Comparison of ENCODE assay signal across 1 cellular context in the genomic region with DNA sequence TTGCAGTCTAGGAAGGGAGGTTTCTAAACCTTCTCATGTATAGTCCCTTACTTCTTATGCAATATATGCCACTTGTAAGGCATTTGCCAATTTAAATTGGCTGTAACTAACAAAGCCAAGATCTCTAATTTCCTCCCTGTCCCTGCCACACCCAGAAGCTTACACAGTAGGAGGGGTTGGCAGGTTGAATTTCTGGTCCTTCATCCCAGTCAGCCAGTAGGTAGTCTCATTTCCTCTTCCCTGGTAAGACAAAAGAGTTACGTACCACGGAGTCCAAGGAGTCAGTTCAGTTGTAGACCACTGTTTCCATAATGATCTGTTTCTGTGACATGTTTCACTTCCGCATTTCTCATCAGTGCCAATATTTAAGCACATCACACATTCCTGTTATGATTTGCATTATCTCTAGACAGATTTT.
TF ChIP-seq lines count a peak whose summit lies in the region.

No MANE protein-coding gene starts in this region.

TF ChIP-seq in GM12878, 131 proteins besides CTCF, POLR2A, EP300 and RAD21 (continued from another document):
- TF ChIP-seq MYB (IDR thresholded peaks at IDR 0.05; ENCODE audit: borderline replicate concordance, low read depth, low read length) (no peak), ATF2 (IDR thresholded peaks at IDR 0.05; ENCODE audit: low read length) (peak; percentile 82; the same call in 1 of the 2 replicates), PAX5 (IDR thresholded peaks at IDR 0.05; ENCODE audit: borderline replicate concordance, low read depth, low read length) (peak; percentile 64; the same call in 1 of the 2 replicates), BCL11A (IDR thresholded peaks at IDR 0.05; ENCODE audit: low read depth, low read length) (peak; percentile 94), ATF7 (IDR thresholded peaks at IDR 0.05; ENCODE audit: low read depth) (peak; percentile 78), SUPT20H (IDR thresholded peaks at IDR 0.05; ENCODE audit: borderline replicate concordance, control insufficient read depth, low read depth, low read length) (no peak), RB1 (IDR thresholded peaks at IDR 0.05; ENCODE audit: borderline replicate concordance) (no peak), JUNB (IDR thresholded peaks at IDR 0.05) (peak; percentile 85), E2F8 (IDR thresholded peaks at IDR 0.05; ENCODE audit: low read depth, partially characterized antibody) (no peak), SREBF1 (IDR thresholded peaks at IDR 0.05; ENCODE audit: low read length) (no peak), CHD2 (IDR thresholded peaks at IDR 0.05; ENCODE audit: borderline replicate concordance, low read depth, low read length) (no peak), BACH1 (IDR thresholded peaks at IDR 0.05; ENCODE audit: borderline replicate concordance) (peak; percentile 78; the same call in 1 of the 2 replicates), ETV6 (conservative IDR thresholded peaks at IDR 0.05 in 1 of 2, IDR thresholded peaks at IDR 0.05 in 1 of 2; ENCODE audit: borderline replicate concordance in 1 of 2, low read depth in 1 of 2) (peak in 1 of 2 experiments; percentile 97; a peak in 2 of 4 replicates), NR2F1 (conservative IDR thresholded peaks at IDR 0.05) (0 out of 2 replicates have a peak, but pooled peaks have one; percentile 19), GATAD2B (conservative IDR thresholded peaks at IDR 0.05; ENCODE audit: low read depth) (0 out of 2 replicates have a peak, but pooled peaks have one; percentile 81), ZNF384 (IDR thresholded peaks at IDR 0.05; ENCODE audit: borderline replicate concordance, low read depth, low read length) (no peak), ASH2L (IDR thresholded peaks at IDR 0.05; ENCODE audit: borderline replicate concordance, low read depth) (no peak), RELB (IDR thresholded peaks at IDR 0.05; ENCODE audit: low read depth) (peak; percentile 85), FOXM1 (IDR thresholded peaks at IDR 0.05; ENCODE audit: low read depth, low read length) (peak; percentile 80; the same call in 1 of the 2 replicates), SPI1 (IDR thresholded peaks at IDR 0.05; ENCODE audit: borderline replicate concordance, insufficient read depth, low read depth, low read length) (peak; percentile 98), MYC (IDR thresholded peaks at IDR 0.05; ENCODE audit: insufficient read depth, insufficient read length, insufficient replicate concordance, low read length, severe bottlenecking) (no peak), SREBF2 (IDR thresholded peaks at IDR 0.05; ENCODE audit: low read length) (no peak), SMARCA5 (IDR thresholded peaks at IDR 0.05) (peak; percentile 63; the same call in 1 of the 2 replicates), WRNIP1 (IDR thresholded peaks at IDR 0.05; ENCODE audit: borderline replicate concordance, low read depth, low read length) (no peak), KLF5 (IDR thresholded peaks at IDR 0.05; ENCODE audit: partially characterized antibody) (no peak), SMAD5 (IDR thresholded peaks at IDR 0.05; ENCODE audit: low read depth) (no peak)
- TF ChIP-seq, protein P1, sequence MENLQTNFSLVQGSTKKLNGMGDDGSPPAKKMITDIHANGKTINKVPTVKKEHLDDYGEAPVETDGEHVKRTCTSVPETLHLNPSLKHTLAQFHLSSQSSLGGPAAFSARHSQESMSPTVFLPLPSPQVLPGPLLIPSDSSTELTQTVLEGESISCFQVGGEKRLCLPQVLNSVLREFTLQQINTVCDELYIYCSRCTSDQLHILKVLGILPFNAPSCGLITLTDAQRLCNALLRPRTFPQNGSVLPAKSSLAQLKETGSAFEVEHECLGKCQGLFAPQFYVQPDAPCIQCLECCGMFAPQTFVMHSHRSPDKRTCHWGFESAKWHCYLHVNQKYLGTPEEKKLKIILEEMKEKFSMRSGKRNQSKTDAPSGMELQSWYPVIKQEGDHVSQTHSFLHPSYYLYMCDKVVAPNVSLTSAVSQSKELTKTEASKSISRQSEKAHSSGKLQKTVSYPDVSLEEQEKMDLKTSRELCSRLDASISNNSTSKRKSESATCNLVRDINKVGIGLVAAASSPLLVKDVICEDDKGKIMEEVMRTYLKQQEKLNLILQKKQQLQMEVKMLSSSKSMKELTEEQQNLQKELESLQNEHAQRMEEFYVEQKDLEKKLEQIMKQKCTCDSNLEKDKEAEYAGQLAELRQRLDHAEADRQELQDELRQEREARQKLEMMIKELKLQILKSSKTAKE (IDR thresholded peaks at IDR 0.05; ENCODE audit: low read depth, poor library complexity, severe bottlenecking): peak; percentile 53
- TF ChIP-seq, protein P2, sequence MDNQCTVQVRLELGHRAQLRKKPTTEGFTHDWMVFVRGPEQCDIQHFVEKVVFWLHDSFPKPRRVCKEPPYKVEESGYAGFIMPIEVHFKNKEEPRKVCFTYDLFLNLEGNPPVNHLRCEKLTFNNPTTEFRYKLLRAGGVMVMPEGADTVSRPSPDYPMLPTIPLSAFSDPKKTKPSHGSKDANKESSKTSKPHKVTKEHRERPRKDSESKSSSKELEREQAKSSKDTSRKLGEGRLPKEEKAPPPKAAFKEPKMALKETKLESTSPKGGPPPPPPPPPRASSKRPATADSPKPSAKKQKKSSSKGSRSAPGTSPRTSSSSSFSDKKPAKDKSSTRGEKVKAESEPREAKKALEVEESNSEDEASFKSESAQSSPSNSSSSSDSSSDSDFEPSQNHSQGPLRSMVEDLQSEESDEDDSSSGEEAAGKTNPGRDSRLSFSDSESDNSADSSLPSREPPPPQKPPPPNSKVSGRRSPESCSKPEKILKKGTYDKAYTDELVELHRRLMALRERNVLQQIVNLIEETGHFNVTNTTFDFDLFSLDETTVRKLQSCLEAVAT (IDR thresholded peaks at IDR 0.05): 0 out of 2 replicates have a peak, but pooled peaks have one; percentile 44
- TF ChIP-seq, protein P3, sequence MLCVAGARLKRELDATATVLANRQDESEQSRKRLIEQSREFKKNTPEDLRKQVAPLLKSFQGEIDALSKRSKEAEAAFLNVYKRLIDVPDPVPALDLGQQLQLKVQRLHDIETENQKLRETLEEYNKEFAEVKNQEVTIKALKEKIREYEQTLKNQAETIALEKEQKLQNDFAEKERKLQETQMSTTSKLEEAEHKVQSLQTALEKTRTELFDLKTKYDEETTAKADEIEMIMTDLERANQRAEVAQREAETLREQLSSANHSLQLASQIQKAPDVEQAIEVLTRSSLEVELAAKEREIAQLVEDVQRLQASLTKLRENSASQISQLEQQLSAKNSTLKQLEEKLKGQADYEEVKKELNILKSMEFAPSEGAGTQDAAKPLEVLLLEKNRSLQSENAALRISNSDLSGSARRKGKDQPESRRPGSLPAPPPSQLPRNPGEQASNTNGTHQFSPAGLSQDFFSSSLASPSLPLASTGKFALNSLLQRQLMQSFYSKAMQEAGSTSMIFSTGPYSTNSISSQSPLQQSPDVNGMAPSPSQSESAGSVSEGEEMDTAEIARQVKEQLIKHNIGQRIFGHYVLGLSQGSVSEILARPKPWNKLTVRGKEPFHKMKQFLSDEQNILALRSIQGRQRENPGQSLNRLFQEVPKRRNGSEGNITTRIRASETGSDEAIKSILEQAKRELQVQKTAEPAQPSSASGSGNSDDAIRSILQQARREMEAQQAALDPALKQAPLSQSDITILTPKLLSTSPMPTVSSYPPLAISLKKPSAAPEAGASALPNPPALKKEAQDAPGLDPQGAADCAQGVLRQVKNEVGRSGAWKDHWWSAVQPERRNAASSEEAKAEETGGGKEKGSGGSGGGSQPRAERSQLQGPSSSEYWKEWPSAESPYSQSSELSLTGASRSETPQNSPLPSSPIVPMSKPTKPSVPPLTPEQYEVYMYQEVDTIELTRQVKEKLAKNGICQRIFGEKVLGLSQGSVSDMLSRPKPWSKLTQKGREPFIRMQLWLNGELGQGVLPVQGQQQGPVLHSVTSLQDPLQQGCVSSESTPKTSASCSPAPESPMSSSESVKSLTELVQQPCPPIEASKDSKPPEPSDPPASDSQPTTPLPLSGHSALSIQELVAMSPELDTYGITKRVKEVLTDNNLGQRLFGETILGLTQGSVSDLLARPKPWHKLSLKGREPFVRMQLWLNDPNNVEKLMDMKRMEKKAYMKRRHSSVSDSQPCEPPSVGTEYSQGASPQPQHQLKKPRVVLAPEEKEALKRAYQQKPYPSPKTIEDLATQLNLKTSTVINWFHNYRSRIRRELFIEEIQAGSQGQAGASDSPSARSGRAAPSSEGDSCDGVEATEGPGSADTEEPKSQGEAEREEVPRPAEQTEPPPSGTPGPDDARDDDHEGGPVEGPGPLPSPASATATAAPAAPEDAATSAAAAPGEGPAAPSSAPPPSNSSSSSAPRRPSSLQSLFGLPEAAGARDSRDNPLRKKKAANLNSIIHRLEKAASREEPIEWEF (IDR thresholded peaks at IDR 0.05; ENCODE audit: insufficient replicate concordance, low read depth, low read length): no peak
TF ChIP-seq in GM12878: peak in this region for 37.
